11 cellular contexts compared by ENCODE assay signal in genomic region chr3:109337393-109337792, GRCh38. TPM values are rescaled to one million over a fixed set of nuclear protein-coding genes. Genes with fewer than 3 reads are reported as not detected.
A peak's percentile ranks its signal among the peaks of the same experiment; 100 is the strongest.
DNase-seq lines count a peak whose midpoint lies in the region; ATAC-seq and TF ChIP-seq lines count a peak whose summit lies in the region.
"Had no signal": no experiment of that assay in that cellular context is flagged by ENCODE, and none has a peak within 500 bp of the region (broad histone marks: within the 10 kb centered on the region; RNA-seq: fewer than 3 reads in every experiment).

Gene DPPA4 (minus strand): TSS chr3:109337546. CDS start chr3:109337517, 29 bp downstream.

- TF ChIP-seq POLR2A in IMR-90 (IDR thresholded peaks at IDR 0.05; ENCODE audit: low read depth, low read length) (no peak), GM18505 (IDR thresholded peaks at IDR 0.05; ENCODE audit: borderline replicate concordance, extremely low read depth, insufficient read depth, insufficient read length) (no peak)

- no peak within 1 kb of the TSS for H2BK5ac ChIP-seq in IMR-90 (ENCODE audit: low read depth, low read length, poor library complexity, severe bottlenecking)

- H3K9me3 ChIP-seq in IMR-90 (ENCODE audit: control insufficient read depth, insufficient read depth, low read length): no peaks in the 10 kb centered on the region
- no peaks in the 10 kb centered on the region for H3K9me3 ChIP-seq in SK-N-SH
- H3K9me3 ChIP-seq: pancreas had no signal

- peak within 1 kb of the TSS; percentile 52 for H3K4me3 Mint-ChIP-seq in stimulated activated effector memory CD8-positive, alpha-beta T cell treated with anti-CD3 and anti-CD28 coated beads, Interleukin-12 subunit alpha, Interleukin-12 subunit beta, amount 100 ng/mL, for 72 hours

- H4K5ac ChIP-seq in IMR-90 (ENCODE audit: low read depth, low read length): no peak within 1 kb of the TSS

- POLR2A ChIA-PET in IMR-90 (lab: Charles Lee; ENCODE audit: unreplicated experiment): no interaction called here
- POLR2A ChIA-PET in SK-N-SH (lab: Yijun Ruan, JAX): no interaction called here

- no peak for ATAC-seq in IMR-90 (ENCODE audit: low read depth)
- no peak for ATAC-seq in stimulated activated effector memory CD8-positive, alpha-beta T cell treated with anti-CD3 and anti-CD28 coated beads, Interleukin-12 subunit alpha, Interleukin-12 subunit beta, amount 100 ng/mL, for 72 hours
- no peak for ATAC-seq in GM18505 (IDR thresholded peaks at IDR 0.05; ENCODE audit: unreplicated experiment)

- no peak within 1 kb of the TSS for H3K18ac ChIP-seq in IMR-90 (ENCODE audit: low read depth, low read length)

- no peak within 1 kb of the TSS for H2AFZ ChIP-seq in IMR-90 (replicated peaks; ENCODE audit: low read length, poor library complexity)
- H2AFZ ChIP-seq in SK-N-SH (ENCODE audit: low read depth): no peak within 1 kb of the TSS

- H3K27ac ChIP-seq in IMR-90 (ENCODE audit: insufficient read depth, low read length): no peak within 1 kb of the TSS
- H3K27ac ChIP-seq in SK-N-SH (ENCODE audit: low read depth in 2 of 2, low read length in 1 of 2): no peak within 1 kb of the TSS
- H3K27ac ChIP-seq: pancreas had no signal

- H3K4ac ChIP-seq in IMR-90 (ENCODE audit: low read depth, low read length): no peak within 1 kb of the TSS

- intact Hi-C loops in IMR-90 (cut with micrococcal nuclease): no loop called here

- no peak within 1 kb of the TSS for H2BK120ac ChIP-seq in IMR-90 (ENCODE audit: low read depth, low read length)

- no peak within 1 kb of the TSS for H3K14ac ChIP-seq in IMR-90 (replicated peaks; ENCODE audit: low read depth, low read length)

- H3K36me3 Mint-ChIP-seq in stimulated activated effector memory CD8-positive, alpha-beta T cell treated with anti-CD3 and anti-CD28 coated beads, Interleukin-12 subunit alpha, Interleukin-12 subunit beta, amount 100 ng/mL, for 72 hours: no peaks in the 10 kb centered on the region

- no peak within 1 kb of the TSS for H2AK5ac ChIP-seq in IMR-90 (ENCODE audit: low read depth, low read length)

- H4K91ac ChIP-seq in IMR-90 (ENCODE audit: insufficient read depth, low read depth, low read length): no peak within 1 kb of the TSS

- no peak within 1 kb of the TSS for H3K56ac ChIP-seq in IMR-90 (ENCODE audit: extremely low read depth, insufficient read depth, low read length)

- CTCF ChIA-PET in IMR-90 (lab: Yijun Ruan, JAX): no interaction called here
- CTCF ChIA-PET in SK-N-SH (lab: Yijun Ruan, JAX): no interaction called here

- H3K9me1 ChIP-seq in IMR-90 (ENCODE audit: insufficient read depth, low read length): no peaks in the 10 kb centered on the region

- no peak within 1 kb of the TSS for H2BK20ac ChIP-seq in IMR-90 (ENCODE audit: low read depth, low read length)

- H2BK15ac ChIP-seq in IMR-90 (ENCODE audit: low read depth, low read length): no peak within 1 kb of the TSS

- in situ Hi-C loops in IMR-90 (cut with MboI; ENCODE audit: low sequenced_read_pairs) (no loop called here), astrocyte of the cerebellum (cut with HindIII; ENCODE audit: low sequenced_read_pairs) (no loop called here)

- H3K4me2 ChIP-seq in IMR-90 (ENCODE audit: low read depth, low read length) (peak within 1 kb of the TSS; percentile 83), SK-N-SH (no peak within 1 kb of the TSS)

- DNase-seq in IMR-90 (no peak), astrocyte of the cerebellum (ENCODE audit: low read depth) (no peak), islet precursor cell (peak; percentile 77), NCI-H2196 (lab: John Stamatoyannopoulos, UW; ENCODE audit: unreplicated experiment) (no peak), SK-N-SH (no peak)
- DNase-seq in stimulated activated effector memory CD8-positive, alpha-beta T cell treated with anti-CD3 and anti-CD28 coated beads, Interleukin-12 subunit alpha, Interleukin-12 subunit beta, amount 100 ng/mL, for 72 hours (ENCODE audit: low spot score in 2 of 2): no peak
- DNase-seq: cortex of kidney, NCI-H2171 treated with DMSO at 0.1 percent for 48 hours, pancreas, T1000 had no signal

- H3K23ac ChIP-seq in IMR-90 (ENCODE audit: low read depth, low read length): no peak within 1 kb of the TSS

- H3F3A ChIP-seq in SK-N-SH (replicated peaks; ENCODE audit: insufficient read depth): no peaks in the 10 kb centered on the region

- H3K4me3 ChIP-seq in IMR-90 (ENCODE audit: insufficient read depth, low read depth, low read length) (peak within 1 kb of the TSS; percentile 24), astrocyte of the cerebellum (ENCODE audit: low read depth, low read length) (peak within 1 kb of the TSS; percentile 33), SK-N-SH (ENCODE audit: low read depth in 2 of 2, low read length in 1 of 2) (no peak within 1 kb of the TSS)

- WGBS in IMR-90 (ENCODE audit: extremely low coverage in 2 of 2, insufficient read length in 1 of 2), 2 experiments: 93% methylated on average over 2 of the region's 5 CpGs; no CpG with 5 or more reads in 1 of the 2 experiments
- 68% methylated on average over 5 of the region's 5 CpGs for WGBS in SK-N-SH (ENCODE audit: low lambda C conversion rate)

- no peak for TF ChIP-seq RAD21 in IMR-90 (IDR thresholded peaks at IDR 0.05; ENCODE audit: low read length)
- TF ChIP-seq RAD21 in SK-N-SH (IDR thresholded peaks at IDR 0.05; ENCODE audit: low read length): no peak

- TF ChIP-seq CTCF in IMR-90 (conservative IDR thresholded peaks at IDR 0.05; ENCODE audit: low read depth, low read length): no peak
- TF ChIP-seq CTCF in astrocyte of the cerebellum (IDR thresholded peaks at IDR 0.05; ENCODE audit: low read depth, low read length, missing control alignments): no peak
- TF ChIP-seq CTCF in SK-N-SH (IDR thresholded peaks at IDR 0.05): no peak

- H4K20me1 ChIP-seq in IMR-90 (ENCODE audit: insufficient read depth, low read length): no peaks in the 10 kb centered on the region
- H4K20me1 ChIP-seq in SK-N-SH (ENCODE audit: insufficient read depth): no peaks in the 10 kb centered on the region

- H3K4me1 ChIP-seq in IMR-90 (ENCODE audit: control insufficient read depth, insufficient read depth, low read length) (no peaks in the 10 kb centered on the region), SK-N-SH (ENCODE audit: control insufficient read depth in 1 of 2, insufficient read depth in 2 of 2, low read depth in 1 of 2, low read length in 1 of 2) (no peaks in the 10 kb centered on the region)
- H3K4me1 ChIP-seq: pancreas had no signal

- no peaks in the 10 kb centered on the region for H3K79me1 ChIP-seq in IMR-90 (ENCODE audit: low read depth in 1 of 2, low read length in 2 of 2)

- H3K9me3 Mint-ChIP-seq in stimulated activated effector memory CD8-positive, alpha-beta T cell treated with anti-CD3 and anti-CD28 coated beads, Interleukin-12 subunit alpha, Interleukin-12 subunit beta, amount 100 ng/mL, for 72 hours: no peaks in the 10 kb centered on the region

- no TSS peak for BruUV-seq in IMR-90 (replicated peaks; lab: Mats Ljungman, UMichigan)

- peaks cover 16% of the 10 kb centered on the region for H3K4me1 Mint-ChIP-seq in stimulated activated effector memory CD8-positive, alpha-beta T cell treated with anti-CD3 and anti-CD28 coated beads, Interleukin-12 subunit alpha, Interleukin-12 subunit beta, amount 100 ng/mL, for 72 hours

- dilution Hi-C loops in IMR-90 (cut with HindIII; ENCODE audit: low sequenced_read_pairs, unreplicated experiment): no loop called here

- no peak within 1 kb of the TSS for H3K27ac Mint-ChIP-seq in stimulated activated effector memory CD8-positive, alpha-beta T cell treated with anti-CD3 and anti-CD28 coated beads, Interleukin-12 subunit alpha, Interleukin-12 subunit beta, amount 100 ng/mL, for 72 hours

- H3K27me3 ChIP-seq in IMR-90 (ENCODE audit: control insufficient read depth, insufficient read depth, low read length) (no peaks in the 10 kb centered on the region), SK-N-SH (ENCODE audit: insufficient read depth) (no peaks in the 10 kb centered on the region)
- H3K27me3 ChIP-seq: pancreas had no signal

- no peaks in the 10 kb centered on the region for H3K79me2 ChIP-seq in SK-N-SH (ENCODE audit: insufficient read depth)

- H3K9me2 ChIP-seq in SK-N-SH: no peaks in the 10 kb centered on the region

- no peak for TF ChIP-seq EP300 in SK-N-SH (IDR thresholded peaks at IDR 0.05; ENCODE audit: borderline replicate concordance in 1 of 2, low read depth in 1 of 2, low read length in 1 of 2)

- H2AK9ac ChIP-seq in IMR-90 (replicated peaks; ENCODE audit: low read depth, low read length, poor library complexity): no peak within 1 kb of the TSS

- no peaks in the 10 kb centered on the region for H3K36me3 ChIP-seq in IMR-90 (ENCODE audit: control insufficient read depth, insufficient read depth, low read length)
- H3K36me3 ChIP-seq in SK-N-SH (replicated peaks in 1 of 2; ENCODE audit: control insufficient read depth in 1 of 2, insufficient read depth in 2 of 2, low read length in 1 of 2): no peaks in the 10 kb centered on the region
- H3K36me3 ChIP-seq: pancreas had no signal

- no peak within 1 kb of the TSS for H4K8ac ChIP-seq in IMR-90 (ENCODE audit: low read depth in 2 of 2, low read length in 2 of 2)

- H3K9ac ChIP-seq in IMR-90 (ENCODE audit: low read depth, low read length) (no peak within 1 kb of the TSS), SK-N-SH (no peak within 1 kb of the TSS)

TF ChIP-seq in IMR-90, 13 proteins besides CTCF, POLR2A, EP300 and RAD21 (continues in another document):
- no peak for TF ChIP-seq RCOR1 (IDR thresholded peaks at IDR 0.05; ENCODE audit: insufficient replicate concordance, low read length)
- TF ChIP-seq MAZ (IDR thresholded peaks at IDR 0.05; ENCODE audit: borderline replicate concordance, low read depth, low read length): no peak
- no peak for TF ChIP-seq RFX5 (IDR thresholded peaks at IDR 0.05; ENCODE audit: low read depth, low read length)

TF ChIP-seq in SK-N-SH, 30 proteins besides CTCF, POLR2A, EP300 and RAD21 (continues in another document):
- TF ChIP-seq PBX3 (IDR thresholded peaks at IDR 0.05): no peak
- TF ChIP-seq TAF1 (IDR thresholded peaks at IDR 0.05; ENCODE audit: borderline replicate concordance, low read depth, low read length): no peak

RNA-seq across cellular contexts. Expression of gene DPPA4, which starts in this region (rescaled TPM):
- total RNA-seq in IMR-90 (2012; rRNA removed): not detected in 2 replicates
- polyA plus RNA-seq in IMR-90 (2012; rRNA removed) (0.02 TPM in 1 of 2 replicates, not detected in the other), SK-N-SH (2012; rRNA removed) (not detected in 2 replicates)
- 0.09 TPM in 1 of 2 replicates, not detected in the other for polyA plus RNA-seq in IMR-90 (2012; cell fraction: cytosol; rRNA removed)
- 0.11 TPM in 1 of 2 replicates, not detected in the other for polyA plus RNA-seq in IMR-90 (2012; cell fraction: nucleus; rRNA removed; ENCODE audit: low replicate concordance)
- not detected in 2 replicates for polyA plus RNA-seq in SK-N-SH (2012; cell fraction: cytosol; rRNA removed)
- polyA plus RNA-seq in SK-N-SH (2012; cell fraction: nucleus; rRNA removed): not detected in 2 replicates
- polyA plus RNA-seq: pancreas had no signal

Comparison
In these comparisons a context has a peak if more than half of its experiments do, and no peak if none do; other contexts are left out.
1. H3K4me3 ChIP-seq: peak in IMR-90 (single experiment) and astrocyte of the cerebellum (single experiment); none in SK-N-SH (0 of 2).